1 cellular context compared by ENCODE assay signal in the genomic region with DNA sequence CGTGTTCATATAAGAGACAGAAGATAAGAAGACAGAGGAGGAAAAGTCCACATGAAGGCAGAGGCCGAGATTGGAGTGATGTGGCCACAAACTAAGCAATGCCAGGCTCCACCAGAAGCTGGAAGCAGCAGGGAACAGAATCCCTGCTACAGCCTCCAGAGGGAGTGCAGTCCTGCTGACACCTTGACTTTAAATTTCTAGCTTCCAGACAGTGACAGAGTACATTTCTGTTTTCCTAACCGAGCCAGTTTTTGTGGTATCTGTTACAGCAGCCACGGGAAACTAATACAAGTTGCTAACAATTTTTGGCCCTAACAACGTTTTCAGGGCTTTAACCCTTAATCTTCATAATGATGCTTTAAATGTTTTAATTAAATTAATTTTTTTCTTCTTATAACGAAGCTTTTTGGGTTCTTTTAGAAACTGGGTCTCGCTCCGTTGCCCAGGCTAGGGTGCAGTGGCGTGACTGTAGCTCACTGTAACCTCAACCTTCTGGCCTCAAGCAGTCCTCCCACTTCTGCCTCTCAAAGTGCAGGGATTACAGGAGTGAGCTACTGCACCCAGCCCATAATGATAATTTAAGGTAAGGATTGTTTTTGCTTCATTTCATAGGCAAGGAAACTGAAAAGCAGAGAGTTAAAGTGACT.
TF ChIP-seq lines count a peak whose summit lies in the region.

No MANE protein-coding gene starts in this region.

TF ChIP-seq in K562, 482 proteins besides CTCF, POLR2A, EP300 and RAD21 (continued from another document):
- TF ChIP-seq, protein P1, sequence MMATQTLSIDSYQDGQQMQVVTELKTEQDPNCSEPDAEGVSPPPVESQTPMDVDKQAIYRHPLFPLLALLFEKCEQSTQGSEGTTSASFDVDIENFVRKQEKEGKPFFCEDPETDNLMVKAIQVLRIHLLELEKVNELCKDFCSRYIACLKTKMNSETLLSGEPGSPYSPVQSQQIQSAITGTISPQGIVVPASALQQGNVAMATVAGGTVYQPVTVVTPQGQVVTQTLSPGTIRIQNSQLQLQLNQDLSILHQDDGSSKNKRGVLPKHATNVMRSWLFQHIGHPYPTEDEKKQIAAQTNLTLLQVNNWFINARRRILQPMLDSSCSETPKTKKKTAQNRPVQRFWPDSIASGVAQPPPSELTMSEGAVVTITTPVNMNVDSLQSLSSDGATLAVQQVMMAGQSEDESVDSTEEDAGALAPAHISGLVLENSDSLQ (IDR thresholded peaks at IDR 0.05), result 0 out of 2 replicates have a peak, but pooled peaks have one; percentile 32
- TF ChIP-seq MEIS2 (IDR thresholded peaks at IDR 0.05; ENCODE audit: partially characterized antibody), result peak; percentile 61
